In genomic region chr21:41750532-41751151, GRCh38 we compare ENCODE assay signal across 1 cellular context.
A peak's percentile ranks its signal among the peaks of the same experiment; 100 is the strongest.
TF ChIP-seq lines count a peak whose summit lies in the region.

No MANE protein-coding gene starts in this region.

TF ChIP-seq in HepG2, 621 proteins besides CTCF, POLR2A, EP300 and RAD21 (continued from another document and continues in another):
- TF ChIP-seq, protein P1, sequence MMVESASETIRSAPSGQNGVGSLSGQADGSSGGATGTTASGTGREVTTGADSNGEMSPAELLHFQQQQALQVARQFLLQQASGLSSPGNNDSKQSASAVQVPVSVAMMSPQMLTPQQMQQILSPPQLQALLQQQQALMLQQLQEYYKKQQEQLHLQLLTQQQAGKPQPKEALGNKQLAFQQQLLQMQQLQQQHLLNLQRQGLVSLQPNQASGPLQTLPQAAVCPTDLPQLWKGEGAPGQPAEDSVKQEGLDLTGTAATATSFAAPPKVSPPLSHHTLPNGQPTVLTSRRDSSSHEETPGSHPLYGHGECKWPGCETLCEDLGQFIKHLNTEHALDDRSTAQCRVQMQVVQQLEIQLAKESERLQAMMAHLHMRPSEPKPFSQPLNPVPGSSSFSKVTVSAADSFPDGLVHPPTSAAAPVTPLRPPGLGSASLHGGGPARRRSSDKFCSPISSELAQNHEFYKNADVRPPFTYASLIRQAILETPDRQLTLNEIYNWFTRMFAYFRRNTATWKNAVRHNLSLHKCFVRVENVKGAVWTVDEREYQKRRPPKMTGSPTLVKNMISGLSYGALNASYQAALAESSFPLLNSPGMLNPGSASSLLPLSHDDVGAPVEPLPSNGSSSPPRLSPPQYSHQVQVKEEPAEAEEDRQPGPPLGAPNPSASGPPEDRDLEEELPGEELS (CRISPR knock-in tag; IDR thresholded peaks at IDR 0.05) = peak; percentile 93
- TF ChIP-seq ZFP36 (IDR thresholded peaks at IDR 0.05; ENCODE audit: borderline replicate concordance, low read depth, low read length, partially characterized antibody) = no peak
- no peak for TF ChIP-seq NR1H2 (CRISPR knock-in tag; IDR thresholded peaks at IDR 0.05; ENCODE audit: borderline replicate concordance, low read depth)
- TF ChIP-seq ZNF468 (CRISPR knock-in tag; IDR thresholded peaks at IDR 0.05) = no peak
- TF ChIP-seq, protein P2, sequence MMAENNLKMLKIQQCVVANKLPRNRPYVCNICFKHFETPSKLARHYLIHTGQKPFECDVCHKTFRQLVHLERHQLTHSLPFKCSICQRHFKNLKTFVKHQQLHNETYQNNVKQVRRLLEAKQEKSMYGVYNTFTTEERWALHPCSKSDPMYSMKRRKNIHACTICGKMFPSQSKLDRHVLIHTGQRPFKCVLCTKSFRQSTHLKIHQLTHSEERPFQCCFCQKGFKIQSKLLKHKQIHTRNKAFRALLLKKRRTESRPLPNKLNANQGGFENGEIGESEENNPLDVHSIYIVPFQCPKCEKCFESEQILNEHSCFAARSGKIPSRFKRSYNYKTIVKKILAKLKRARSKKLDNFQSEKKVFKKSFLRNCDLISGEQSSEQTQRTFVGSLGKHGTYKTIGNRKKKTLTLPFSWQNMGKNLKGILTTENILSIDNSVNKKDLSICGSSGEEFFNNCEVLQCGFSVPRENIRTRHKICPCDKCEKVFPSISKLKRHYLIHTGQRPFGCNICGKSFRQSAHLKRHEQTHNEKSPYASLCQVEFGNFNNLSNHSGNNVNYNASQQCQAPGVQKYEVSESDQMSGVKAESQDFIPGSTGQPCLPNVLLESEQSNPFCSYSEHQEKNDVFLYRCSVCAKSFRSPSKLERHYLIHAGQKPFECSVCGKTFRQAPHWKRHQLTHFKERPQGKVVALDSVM (CRISPR knock-in tag; IDR thresholded peaks at IDR 0.05) = peak; percentile 85
- TF ChIP-seq ZNF816 (CRISPR knock-in tag; IDR thresholded peaks at IDR 0.05; ENCODE audit: borderline replicate concordance) = no peak
- TF ChIP-seq ZNF737 (CRISPR knock-in tag; IDR thresholded peaks at IDR 0.05; ENCODE audit: borderline replicate concordance) = no peak
- TF ChIP-seq CEBPB (IDR thresholded peaks at IDR 0.05; ENCODE audit: borderline replicate concordance, low read depth, low read length) = peak; percentile 90
- no peak for TF ChIP-seq E2F2 (CRISPR knock-in tag; IDR thresholded peaks at IDR 0.05; ENCODE audit: borderline replicate concordance)
- TF ChIP-seq ZNF331 (CRISPR knock-in tag; IDR thresholded peaks at IDR 0.05) = peak; percentile 41; the same call in 1 of the 2 replicates
- no peak for TF ChIP-seq ATF7 (IDR thresholded peaks at IDR 0.05)
- TF ChIP-seq ATF7 (CRISPR knock-in tag; IDR thresholded peaks at IDR 0.05) = peak; percentile 60; the same call in 1 of the 2 replicates
- TF ChIP-seq, protein P3, sequence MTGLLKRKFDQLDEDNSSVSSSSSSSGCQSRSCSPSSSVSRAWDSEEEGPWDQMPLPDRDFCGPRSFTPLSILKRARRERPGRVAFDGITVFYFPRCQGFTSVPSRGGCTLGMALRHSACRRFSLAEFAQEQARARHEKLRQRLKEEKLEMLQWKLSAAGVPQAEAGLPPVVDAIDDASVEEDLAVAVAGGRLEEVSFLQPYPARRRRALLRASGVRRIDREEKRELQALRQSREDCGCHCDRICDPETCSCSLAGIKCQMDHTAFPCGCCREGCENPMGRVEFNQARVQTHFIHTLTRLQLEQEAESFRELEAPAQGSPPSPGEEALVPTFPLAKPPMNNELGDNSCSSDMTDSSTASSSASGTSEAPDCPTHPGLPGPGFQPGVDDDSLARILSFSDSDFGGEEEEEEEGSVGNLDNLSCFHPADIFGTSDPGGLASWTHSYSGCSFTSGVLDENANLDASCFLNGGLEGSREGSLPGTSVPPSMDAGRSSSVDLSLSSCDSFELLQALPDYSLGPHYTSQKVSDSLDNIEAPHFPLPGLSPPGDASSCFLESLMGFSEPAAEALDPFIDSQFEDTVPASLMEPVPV (CRISPR knock-in tag; IDR thresholded peaks at IDR 0.05) = no peak
- TF ChIP-seq, protein P4, sequence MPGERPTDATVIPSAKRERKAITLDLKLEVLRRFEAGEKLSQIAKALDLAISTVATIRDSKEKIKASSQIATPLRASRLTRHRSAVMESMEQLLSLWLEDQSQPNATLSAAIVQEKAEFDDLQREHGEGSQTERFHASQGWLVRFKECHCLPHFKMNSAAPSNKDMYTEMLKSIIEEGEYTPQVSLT (CRISPR knock-in tag; IDR thresholded peaks at IDR 0.05; ENCODE audit: borderline replicate concordance, low read depth) = no peak
- no peak for TF ChIP-seq JUNB (CRISPR knock-in tag; IDR thresholded peaks at IDR 0.05; ENCODE audit: borderline replicate concordance)
- no peak for TF ChIP-seq SSRP1 (CRISPR knock-in tag; IDR thresholded peaks at IDR 0.05)
- peak; percentile 19; the same call in 1 of the 2 replicates for TF ChIP-seq ETV5 (CRISPR knock-in tag; IDR thresholded peaks at IDR 0.05; ENCODE audit: borderline replicate concordance)
- TF ChIP-seq RXRB (CRISPR knock-in tag; IDR thresholded peaks at IDR 0.05; ENCODE audit: borderline replicate concordance) = peak; percentile 80
- TF ChIP-seq ERF (CRISPR knock-in tag; IDR thresholded peaks at IDR 0.05) = no peak
- TF ChIP-seq, protein P5, sequence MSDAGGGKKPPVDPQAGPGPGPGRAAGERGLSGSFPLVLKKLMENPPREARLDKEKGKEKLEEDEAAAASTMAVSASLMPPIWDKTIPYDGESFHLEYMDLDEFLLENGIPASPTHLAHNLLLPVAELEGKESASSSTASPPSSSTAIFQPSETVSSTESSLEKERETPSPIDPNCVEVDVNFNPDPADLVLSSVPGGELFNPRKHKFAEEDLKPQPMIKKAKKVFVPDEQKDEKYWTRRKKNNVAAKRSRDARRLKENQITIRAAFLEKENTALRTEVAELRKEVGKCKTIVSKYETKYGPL (CRISPR knock-in tag; IDR thresholded peaks at IDR 0.05) = no peak
- TF ChIP-seq LCORL (IDR thresholded peaks at IDR 0.05) = no peak
- TF ChIP-seq LCORL (CRISPR knock-in tag; IDR thresholded peaks at IDR 0.05) = peak; percentile 98
- no peak for TF ChIP-seq ZNF207 (IDR thresholded peaks at IDR 0.05; ENCODE audit: borderline replicate concordance)
- no peak for TF ChIP-seq NFYB (CRISPR knock-in tag; IDR thresholded peaks at IDR 0.05)
- peak; percentile 80; the same call in 1 of the 2 replicates for TF ChIP-seq HDAC1 (CRISPR knock-in tag; IDR thresholded peaks at IDR 0.05)
- TF ChIP-seq ISX (CRISPR knock-in tag; conservative IDR thresholded peaks at IDR 0.05) = no peak
- TF ChIP-seq ZBTB8A (CRISPR knock-in tag; IDR thresholded peaks at IDR 0.05; ENCODE audit: borderline replicate concordance, low read depth) = no peak
- no peak for TF ChIP-seq ZNF275 (CRISPR knock-in tag; IDR thresholded peaks at IDR 0.05; ENCODE audit: borderline replicate concordance)
- no peak for TF ChIP-seq ZNF282 (IDR thresholded peaks at IDR 0.05; ENCODE audit: partially characterized antibody)
- no peak for TF ChIP-seq ZNF383 (CRISPR knock-in tag; IDR thresholded peaks at IDR 0.05; ENCODE audit: borderline replicate concordance)
- no peak for TF ChIP-seq KAT2B (IDR thresholded peaks at IDR 0.05; ENCODE audit: borderline replicate concordance, low read depth, low read length)
- no peak for TF ChIP-seq ZNF18 (CRISPR knock-in tag; IDR thresholded peaks at IDR 0.05; ENCODE audit: insufficient replicate concordance)
- no peak for TF ChIP-seq ZNF138 (CRISPR knock-in tag; IDR thresholded peaks at IDR 0.05; ENCODE audit: low read depth)
- TF ChIP-seq, protein P6, sequence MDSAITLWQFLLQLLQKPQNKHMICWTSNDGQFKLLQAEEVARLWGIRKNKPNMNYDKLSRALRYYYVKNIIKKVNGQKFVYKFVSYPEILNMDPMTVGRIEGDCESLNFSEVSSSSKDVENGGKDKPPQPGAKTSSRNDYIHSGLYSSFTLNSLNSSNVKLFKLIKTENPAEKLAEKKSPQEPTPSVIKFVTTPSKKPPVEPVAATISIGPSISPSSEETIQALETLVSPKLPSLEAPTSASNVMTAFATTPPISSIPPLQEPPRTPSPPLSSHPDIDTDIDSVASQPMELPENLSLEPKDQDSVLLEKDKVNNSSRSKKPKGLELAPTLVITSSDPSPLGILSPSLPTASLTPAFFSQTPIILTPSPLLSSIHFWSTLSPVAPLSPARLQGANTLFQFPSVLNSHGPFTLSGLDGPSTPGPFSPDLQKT (CRISPR knock-in tag; IDR thresholded peaks at IDR 0.05; ENCODE audit: borderline replicate concordance) = no peak
- no peak for TF ChIP-seq ZNF616 (CRISPR knock-in tag; IDR thresholded peaks at IDR 0.05; ENCODE audit: low read depth)
- no peak for TF ChIP-seq STAT5B (CRISPR knock-in tag; IDR thresholded peaks at IDR 0.05)
- TF ChIP-seq ZC3H13 (CRISPR knock-in tag; IDR thresholded peaks at IDR 0.05) = no peak
- no peak for TF ChIP-seq ZNF850 (CRISPR knock-in tag; conservative IDR thresholded peaks at IDR 0.05)
- TF ChIP-seq ZNF431 (CRISPR knock-in tag; IDR thresholded peaks at IDR 0.05; ENCODE audit: borderline replicate concordance, low read depth) = no peak
- TF ChIP-seq ZBTB26 (CRISPR knock-in tag; IDR thresholded peaks at IDR 0.05; ENCODE audit: borderline replicate concordance) = no peak
- TF ChIP-seq ZMAT3 (CRISPR knock-in tag; conservative IDR thresholded peaks at IDR 0.05) = no peak
- TF ChIP-seq, protein P7, sequence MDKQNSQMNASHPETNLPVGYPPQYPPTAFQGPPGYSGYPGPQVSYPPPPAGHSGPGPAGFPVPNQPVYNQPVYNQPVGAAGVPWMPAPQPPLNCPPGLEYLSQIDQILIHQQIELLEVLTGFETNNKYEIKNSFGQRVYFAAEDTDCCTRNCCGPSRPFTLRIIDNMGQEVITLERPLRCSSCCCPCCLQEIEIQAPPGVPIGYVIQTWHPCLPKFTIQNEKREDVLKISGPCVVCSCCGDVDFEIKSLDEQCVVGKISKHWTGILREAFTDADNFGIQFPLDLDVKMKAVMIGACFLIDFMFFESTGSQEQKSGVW (CRISPR knock-in tag; IDR thresholded peaks at IDR 0.05; ENCODE audit: borderline replicate concordance) = no peak
